Comparison of ENCODE assay signal across 1 cellular context in genomic region chr4:105751718-105752299, GRCh38.
TF ChIP-seq lines count a peak whose summit lies in the region.

No MANE protein-coding gene starts in this region.

TF ChIP-seq in HepG2, 621 proteins besides CTCF, POLR2A, EP300 and RAD21:
- TF ChIP-seq SNAI1 (CRISPR knock-in tag; IDR thresholded peaks at IDR 0.05; ENCODE audit: borderline replicate concordance), result no peak
- TF ChIP-seq HOMEZ (CRISPR knock-in tag; IDR thresholded peaks at IDR 0.05; ENCODE audit: low read depth), result no peak
- no peak for TF ChIP-seq ZFP82 (CRISPR knock-in tag; IDR thresholded peaks at IDR 0.05; ENCODE audit: borderline replicate concordance)
- TF ChIP-seq TFAP4 (IDR thresholded peaks at IDR 0.05; ENCODE audit: borderline replicate concordance, low read depth), result no peak
TF ChIP-seq in HepG2: peak in this region for 0.
